Comparison of ENCODE assay signal across 36 cellular contexts in the genomic region with DNA sequence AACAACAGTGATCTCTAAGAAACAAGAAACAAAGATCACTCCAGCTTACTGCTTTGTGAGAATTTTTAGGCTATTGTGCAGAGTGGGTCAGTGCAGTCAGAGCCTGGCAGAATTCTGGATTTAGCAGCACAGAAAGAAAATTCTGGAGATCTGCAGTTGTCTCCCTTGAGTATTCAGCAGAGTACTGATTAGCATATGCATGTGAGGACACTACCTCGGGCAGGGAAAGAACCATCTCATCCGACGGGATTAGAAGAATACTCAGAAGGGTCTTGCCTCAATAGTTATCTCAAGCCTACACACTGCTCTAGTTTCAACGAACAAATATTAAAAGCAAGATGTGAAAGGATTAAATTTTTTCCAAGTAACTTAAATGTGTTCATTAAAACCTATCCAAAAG.
"Had no signal": no experiment of that assay in that cellular context is flagged by ENCODE, and none has a peak within 500 bp of the region (broad histone marks: within the 10 kb centered on the region; RNA-seq: fewer than 3 reads in every experiment).

No MANE protein-coding gene starts in this region.

- H3K4me1 Mint-ChIP-seq: activated CD4-positive, alpha-beta T cell treated with anti-CD3 and anti-CD28 coated beads for 36 hours; activated CD4-positive, alpha-beta T cell treated with anti-CD3 and anti-CD28 coated beads, Interleukin-2, amount 10 ng/mL, durations not matched to agents 24 days and 14 days; activated CD8-positive, alpha-beta memory T cell treated with anti-CD3 and anti-CD28 coated beads, Interleukin-2, amount 10 ng/mL, durations not matched to agents 7 days and 5 days; activated naive CD4-positive, alpha-beta T cell treated with anti-CD3 and anti-CD28 coated beads, Interleukin-2, amount 50 U/mL, for 24 hours; activated naive CD8-positive, alpha-beta T cell treated with anti-CD3 and anti-CD28 coated beads for 36 hours; activated naive CD8-positive, alpha-beta T cell treated with anti-CD3 and anti-CD28 coated beads, Interleukin-2, amount 50 U/mL, for 24 hours had no signal

- H3K36me3 Mint-ChIP-seq: activated CD4-positive, alpha-beta memory T cell treated with anti-CD3 and anti-CD28 coated beads for 36 hours; activated CD8-positive, alpha-beta memory T cell treated with anti-CD3 and anti-CD28 coated beads, Interleukin-2, amount 10 ng/mL, durations not matched to agents 7 days and 5 days had no signal

- H3K27ac Mint-ChIP-seq: activated CD4-positive, alpha-beta memory T cell treated with anti-CD3 and anti-CD28 coated beads for 36 hours; activated CD4-positive, alpha-beta T cell treated with anti-CD3 and anti-CD28 coated beads for 36 hours; activated CD4-positive, alpha-beta T cell treated with anti-CD3 and anti-CD28 coated beads, Interleukin-2, amount 10 ng/mL, durations not matched to agents 24 days and 14 days; activated CD8-positive, alpha-beta memory T cell treated with anti-CD3 and anti-CD28 coated beads, Interleukin-2, amount 10 ng/mL, durations not matched to agents 7 days and 5 days; activated CD8-positive, alpha-beta T cell treated with anti-CD3 and anti-CD28 coated beads, Interleukin-2, amount 10 ng/mL, durations not matched to agents 7 days and 5 days; activated naive CD4-positive, alpha-beta T cell treated with anti-CD3 and anti-CD28 coated beads for 36 hours; activated naive CD4-positive, alpha-beta T cell treated with anti-CD3 and anti-CD28 coated beads, Interleukin-2, amount 50 U/mL, for 24 hours; activated naive CD8-positive, alpha-beta T cell treated with anti-CD3 and anti-CD28 coated beads for 36 hours; activated naive CD8-positive, alpha-beta T cell treated with anti-CD3 and anti-CD28 coated beads, Interleukin-2, amount 50 U/mL, for 24 hours; activated T-helper 1 cell treated with anti-CD3 and anti-CD28 coated beads, Interleukin-12 subunit alpha, Interleukin-12 subunit beta, Interleukin-2, Interleukin-4 antibody, amounts not matched to agents 30 ng/mL and 10 ng/mL and 1 ng/mL, durations not matched to agents 14 hours and 24 hours and 36 hours; activated T-helper 2 cell treated with anti-CD3 and anti-CD28 coated beads, Interferon-gamma antibody, Interleukin-2, Interleukin-4, amounts not matched to agents 10 μg/mL and 5 μg/mL and 100 μg/mL, durations not matched to agents 14 hours and 24 hours and 36 hours; effector memory CD8-positive, alpha-beta T cell; T-helper 17 cell; T-helper 2 cell treated with Interferon-gamma antibody and Interleukin-4, amounts not matched to agents 5 μg/mL and 100 μg/mL, for 36 hours had no signal

- H3K36me3 ChIP-seq: adrenal gland, esophagus muscularis mucosa, gastrocnemius medialis, WERI-Rb-1 had no signal

- FAIRE-seq: colon had no signal

- H3K27ac ChIP-seq: adrenal gland, body of pancreas, esophagus muscularis mucosa, foreskin keratinocyte, gastrocnemius medialis, heart left ventricle, WERI-Rb-1 had no signal

- H3K4me1 ChIP-seq: adrenal gland, body of pancreas, esophagus muscularis mucosa, foreskin keratinocyte, gastrocnemius medialis had no signal

- H3K4me3 Mint-ChIP-seq: activated CD4-positive, alpha-beta memory T cell treated with anti-CD3 and anti-CD28 coated beads for 36 hours; activated CD4-positive, alpha-beta T cell treated with anti-CD3 and anti-CD28 coated beads for 36 hours; activated CD4-positive, alpha-beta T cell treated with anti-CD3 and anti-CD28 coated beads, Interleukin-2, amount 10 ng/mL, durations not matched to agents 24 days and 14 days; activated CD8-positive, alpha-beta memory T cell treated with anti-CD3 and anti-CD28 coated beads, Interleukin-2, amount 10 ng/mL, durations not matched to agents 7 days and 5 days; activated CD8-positive, alpha-beta T cell treated with anti-CD3 and anti-CD28 coated beads, Interleukin-2, amount 10 ng/mL, durations not matched to agents 7 days and 5 days; activated naive CD4-positive, alpha-beta T cell treated with anti-CD3 and anti-CD28 coated beads for 36 hours; activated naive CD4-positive, alpha-beta T cell treated with anti-CD3 and anti-CD28 coated beads, Interleukin-2, amount 50 U/mL, for 24 hours; activated naive CD8-positive, alpha-beta T cell treated with anti-CD3 and anti-CD28 coated beads for 36 hours; activated naive CD8-positive, alpha-beta T cell treated with anti-CD3 and anti-CD28 coated beads, Interleukin-2, amount 50 U/mL, for 24 hours; activated T-helper 1 cell treated with anti-CD3 and anti-CD28 coated beads, Interleukin-12 subunit alpha, Interleukin-12 subunit beta, Interleukin-2, Interleukin-4 antibody, amounts not matched to agents 30 ng/mL and 10 ng/mL and 1 ng/mL, durations not matched to agents 14 hours and 24 hours and 36 hours; effector memory CD8-positive, alpha-beta T cell; T-helper 17 cell; T-helper 2 cell treated with Interferon-gamma antibody and Interleukin-4, amounts not matched to agents 5 μg/mL and 100 μg/mL, for 36 hours had no signal

- H3K4me3 ChIP-seq: adrenal gland, body of pancreas, esophagus muscularis mucosa, gastrocnemius medialis, heart left ventricle had no signal

- DNase-seq: activated CD4-positive, alpha-beta memory T cell treated with anti-CD3 and anti-CD28 coated beads for 36 hours; activated CD4-positive, alpha-beta T cell treated with anti-CD3 and anti-CD28 coated beads for 36 hours; activated CD4-positive, alpha-beta T cell treated with anti-CD3 and anti-CD28 coated beads, Interleukin-2, amount 10 ng/mL, durations not matched to agents 24 days and 14 days; activated CD4-positive, CD25-positive, alpha-beta regulatory T cell; activated CD4-positive, CD25-positive, alpha-beta regulatory T cell treated with anti-CD3 and anti-CD28 coated beads, Interleukin-2, amount 50 U/mL, for 72 hours; activated CD8-positive, alpha-beta memory T cell treated with anti-CD3 and anti-CD28 coated beads, Interleukin-2, amount 10 ng/mL, durations not matched to agents 7 days and 5 days; activated CD8-positive, alpha-beta memory T cell treated with anti-CD3 and anti-CD28 coated beads, Interleukin-2, amount 50 U/mL, for 4 hours; activated CD8-positive, alpha-beta T cell treated with anti-CD3 and anti-CD28 coated beads, Interleukin-2, amount 10 ng/mL, durations not matched to agents 7 days and 5 days; activated effector memory CD4-positive, alpha-beta T cell treated with anti-CD3 and anti-CD28 coated beads, Interleukin-2, amount 50 U/mL, for 16 hours; activated naive CD4-positive, alpha-beta T cell treated with anti-CD3 and anti-CD28 coated beads for 36 hours; activated naive CD8-positive, alpha-beta T cell treated with anti-CD3 and anti-CD28 coated beads for 36 hours; activated naive CD8-positive, alpha-beta T cell treated with anti-CD3 and anti-CD28 coated beads, Interleukin-2, amount 50 U/mL, for 24 hours; activated T-cell treated with anti-CD3 and anti-CD28 coated beads, Interleukin-2, amount 50 U/mL, for 1 hour; activated T-cell treated with anti-CD3 and anti-CD28 coated beads, Interleukin-2, amount 50 U/mL, for 48 hours; adrenal gland; amygdala; aorta; body of pancreas; cortex of kidney; dermis blood vessel endothelial cell; effector CD4-positive, alpha-beta T cell; effector memory CD8-positive, alpha-beta T cell; erythroblast; foreskin keratinocyte; gastrocnemius medialis; glutamatergic neuron; heart left ventricle; T-helper 17 cell; T1000; WERI-Rb-1 had no signal

- H3K9me3 Mint-ChIP-seq: activated CD4-positive, alpha-beta memory T cell treated with anti-CD3 and anti-CD28 coated beads for 36 hours; activated CD4-positive, alpha-beta T cell treated with anti-CD3 and anti-CD28 coated beads, Interleukin-2, amount 10 ng/mL, durations not matched to agents 24 days and 14 days; activated naive CD4-positive, alpha-beta T cell treated with anti-CD3 and anti-CD28 coated beads for 36 hours; activated naive CD4-positive, alpha-beta T cell treated with anti-CD3 and anti-CD28 coated beads, Interleukin-2, amount 50 U/mL, for 24 hours; activated naive CD8-positive, alpha-beta T cell treated with anti-CD3 and anti-CD28 coated beads for 36 hours; activated naive CD8-positive, alpha-beta T cell treated with anti-CD3 and anti-CD28 coated beads, Interleukin-2, amount 50 U/mL, for 24 hours; activated T-helper 1 cell treated with anti-CD3 and anti-CD28 coated beads, Interleukin-12 subunit alpha, Interleukin-12 subunit beta, Interleukin-2, Interleukin-4 antibody, amounts not matched to agents 30 ng/mL and 10 ng/mL and 1 ng/mL, durations not matched to agents 14 hours and 24 hours and 36 hours; activated T-helper 2 cell treated with anti-CD3 and anti-CD28 coated beads, Interferon-gamma antibody, Interleukin-2, Interleukin-4, amounts not matched to agents 10 μg/mL and 5 μg/mL and 100 μg/mL, durations not matched to agents 14 hours and 24 hours and 36 hours; effector memory CD8-positive, alpha-beta T cell; T-helper 2 cell treated with Interferon-gamma antibody and Interleukin-4, amounts not matched to agents 5 μg/mL and 100 μg/mL, for 36 hours had no signal

- ATAC-seq: activated CD4-positive, alpha-beta T cell treated with anti-CD3 and anti-CD28 coated beads for 36 hours; activated CD8-positive, alpha-beta memory T cell treated with anti-CD3 and anti-CD28 coated beads, Interleukin-2, amount 10 ng/mL, durations not matched to agents 7 days and 5 days; activated CD8-positive, alpha-beta T cell treated with anti-CD3 and anti-CD28 coated beads, Interleukin-2, amount 10 ng/mL, durations not matched to agents 7 days and 5 days; activated naive CD8-positive, alpha-beta T cell treated with anti-CD3 and anti-CD28 coated beads, Interleukin-2, amount 50 U/mL, for 24 hours; body of pancreas; effector memory CD8-positive, alpha-beta T cell; foreskin keratinocyte; gastrocnemius medialis; heart left ventricle; T-helper 17 cell had no signal

- H3K27me3 Mint-ChIP-seq: activated CD4-positive, alpha-beta memory T cell treated with anti-CD3 and anti-CD28 coated beads for 36 hours; activated CD4-positive, alpha-beta T cell treated with anti-CD3 and anti-CD28 coated beads for 36 hours; activated CD4-positive, alpha-beta T cell treated with anti-CD3 and anti-CD28 coated beads, Interleukin-2, amount 10 ng/mL, durations not matched to agents 24 days and 14 days; activated CD8-positive, alpha-beta memory T cell treated with anti-CD3 and anti-CD28 coated beads, Interleukin-2, amount 10 ng/mL, durations not matched to agents 7 days and 5 days; activated naive CD4-positive, alpha-beta T cell treated with anti-CD3 and anti-CD28 coated beads, Interleukin-2, amount 50 U/mL, for 24 hours; activated naive CD8-positive, alpha-beta T cell treated with anti-CD3 and anti-CD28 coated beads for 36 hours; activated naive CD8-positive, alpha-beta T cell treated with anti-CD3 and anti-CD28 coated beads, Interleukin-2, amount 50 U/mL, for 24 hours; effector memory CD8-positive, alpha-beta T cell; T-helper 17 cell had no signal

- H3K27me3 ChIP-seq: adrenal gland, body of pancreas, esophagus muscularis mucosa, foreskin keratinocyte, gastrocnemius medialis, heart left ventricle had no signal
